19 cellular contexts compared by ENCODE assay signal in the genomic region with DNA sequence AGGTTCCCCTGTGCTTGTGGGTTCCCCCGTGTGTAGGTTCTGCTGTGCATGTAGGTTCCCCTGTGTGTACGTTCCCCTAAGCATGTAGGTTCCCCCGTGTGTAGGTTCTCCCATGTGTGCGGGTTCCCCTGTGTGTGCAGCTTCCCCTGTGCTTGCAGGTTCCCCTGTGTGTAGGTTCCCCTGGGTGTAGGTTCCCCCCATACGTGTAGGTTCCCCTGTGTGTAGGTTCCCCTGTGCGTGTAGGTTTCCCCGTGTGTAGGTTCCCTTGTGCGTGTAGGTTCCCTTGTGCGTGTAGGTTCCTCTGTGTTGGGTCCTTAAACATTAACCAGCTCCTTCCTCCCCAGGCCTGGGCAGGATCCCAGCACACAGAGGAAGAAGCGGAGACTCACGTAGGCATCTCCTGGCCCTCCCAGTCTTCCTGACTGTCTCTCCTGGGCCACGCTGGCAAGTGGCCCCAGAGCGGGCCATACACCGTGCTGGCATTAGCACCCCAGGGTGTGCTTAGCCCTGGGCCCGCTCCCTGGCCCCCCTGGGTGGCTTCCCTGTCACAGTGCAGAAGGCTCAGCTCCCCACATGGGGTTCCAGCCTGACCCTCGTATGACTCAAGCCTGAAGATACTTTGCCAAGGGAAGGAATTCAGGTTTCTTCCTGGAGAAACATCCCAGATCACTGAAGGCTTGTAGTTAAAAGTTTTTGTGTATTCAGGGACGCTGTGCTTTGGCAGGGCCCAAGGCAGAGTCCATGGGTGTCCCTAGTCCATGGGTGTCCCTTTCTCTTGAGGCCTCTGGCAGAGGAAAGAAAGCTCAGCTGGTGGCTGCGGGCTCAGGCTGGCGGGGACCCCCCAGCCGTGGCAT. TPM values are rescaled to one million over a fixed set of nuclear protein-coding genes. Genes with fewer than 3 reads are reported as not detected.
DNase-seq lines count a peak whose midpoint lies in the region; ATAC-seq, FAIRE-seq and TF ChIP-seq lines count a peak whose summit lies in the region.
"Had no signal": no experiment of that assay in that cellular context is flagged by ENCODE, and none has a peak within 500 bp of the region (broad histone marks: within the 10 kb centered on the region; RNA-seq: fewer than 3 reads in every experiment).

No MANE protein-coding gene starts in this region.

- ATAC-seq in heart right ventricle (no peak), HepG2 (peak; percentile 15), GM19452 (IDR thresholded peaks at IDR 0.05; ENCODE audit: unreplicated experiment) (no peak)
- ATAC-seq: effector memory CD8-positive, alpha-beta T cell; HCT116; stimulated activated memory B cell treated with anti-CD40 and anti-IgM and Interleukin-4, amounts not matched to agents 10 μg/mL and 1 μg/mL and 100 μg/mL, for 72 hours had no signal

- no peaks in the 10 kb centered on the region for H4K20me1 ChIP-seq in HepG2 (ENCODE audit: insufficient read depth, low read length)

- H3K9me3 ChIP-seq in heart right ventricle (no peaks in the 10 kb centered on the region), HepG2 (ENCODE audit: low read length) (no peaks in the 10 kb centered on the region), transverse colon (no peaks in the 10 kb centered on the region)

- TF ChIP-seq EP300 in HepG2 (IDR thresholded peaks at IDR 0.05; ENCODE audit: low read depth in 2 of 2, low read length in 2 of 2), result no peak
- no peak for TF ChIP-seq EP300 in HepG2 (CRISPR knock-in tag; IDR thresholded peaks at IDR 0.05; ENCODE audit: borderline replicate concordance)
- no peak for TF ChIP-seq EP300 in transverse colon (IDR thresholded peaks at IDR 0.05; ENCODE audit: low read depth)

- TF ChIP-seq POLR2A in HepG2 (IDR thresholded peaks at IDR 0.05; ENCODE audit: insufficient read depth in 1 of 2, low read depth in 2 of 2, low read length in 2 of 2), result no peak
- no peak for TF ChIP-seq POLR2A in transverse colon (IDR thresholded peaks at IDR 0.05)

- 70 to 71% methylated on average over 20 of the region's 20 CpGs for WGBS in heart right ventricle, 2 donors
- WGBS in HepG2 (ENCODE audit: low lambda C conversion rate), result 44% methylated on average over 8 of the region's 20 CpGs
- 69 to 80% methylated on average over 2 to 20 of the region's 20 CpGs for WGBS in transverse colon (ENCODE audit: low coverage in 1 of 2), 2 donors

- CTCF ChIA-PET in HepG2 (lab: Yijun Ruan, JAX; ENCODE audit: low intra/inter-chr PET ratio, low total read pairs), result no interaction called here

- in situ Hi-C loops in HepG2 (cut with HindIII; ENCODE audit: extremely low pct_ligation_motif_present, low pct_unique_long_range_greater_than_20kb) (no loop called here), transverse colon (cut with MboI; ENCODE audit: low pct_ligation_motif_present in 1 of 4, low pct_unique_long_range_greater_than_20kb in 1 of 4, low sequenced_read_pairs in 3 of 4) (no loop called here)

- BruUV-seq in HepG2 (replicated peaks; lab: Mats Ljungman, UMichigan), result no TSS peak

- H3K36me3 ChIP-seq in heart right ventricle (no peaks in the 10 kb centered on the region), bronchial epithelial cell (ENCODE audit: control insufficient read depth, insufficient read depth, low read length) (no peaks in the 10 kb centered on the region), HepG2 (replicated peaks in 1 of 2; ENCODE audit: control insufficient read depth in 1 of 2, insufficient read depth in 2 of 2, low read length in 2 of 2) (no peaks in the 10 kb centered on the region; a peak in 1 of 5 replicates), transverse colon (no peaks in the 10 kb centered on the region)

- DNase-seq in heart right ventricle (no peak), cardiac septum (ENCODE audit: low spot score) (no peak), bronchial epithelial cell (ENCODE audit: low read depth) (no peak), HepG2 (ENCODE audit: low spot score) (no peak), transverse colon (peak; percentile 44), HuH-7 (ENCODE audit: low spot score) (no peak), NCI-H2227 treated with DMSO at 0.1 percent for 48 hours (lab: John Stamatoyannopoulos, UW) (no peak)
- DNase-seq: activated CD8-positive, alpha-beta memory T cell treated with anti-CD3 and anti-CD28 coated beads, Interleukin-2, amount 50 U/mL, for 48 hours; activated naive CD4-positive, alpha-beta T cell; effector memory CD8-positive, alpha-beta T cell; KG1; NCI-H1105 treated with DMSO at 0.1 percent for 48 hours; NCI-H345; SHP77; small intestine had no signal

- H3K4me3 ChIP-seq in heart right ventricle (no peak overlapping the region), bronchial epithelial cell (ENCODE audit: low read depth, low read length) (no peak overlapping the region), HepG2 (replicated peaks in 1 of 3; ENCODE audit: insufficient read depth in 1 of 3, low read depth in 2 of 3, low read length in 3 of 3) (peak overlapping the region in 1 of 3 experiments; percentile 18; a peak in 1 of 6 replicates), transverse colon (no peak overlapping the region)

- H3K9ac ChIP-seq in HepG2 (ENCODE audit: insufficient read depth, low read depth, low read length), result 0 out of 2 replicates have a peak overlapping the region, but pooled peaks have one; percentile 23

- FAIRE-seq in bronchial epithelial cell (lab: Jason Lieb, UNC), result peak; percentile 66
- no peak for FAIRE-seq in HepG2 (lab: Jason Lieb, UNC)
- FAIRE-seq: G401.6, small intestine had no signal

- H2AFZ ChIP-seq in HepG2 (ENCODE audit: low read length), result no peak overlapping the region

- TF ChIP-seq CTCF in heart right ventricle (IDR thresholded peaks at IDR 0.05) (no peak), bronchial epithelial cell (IDR thresholded peaks at IDR 0.05; ENCODE audit: insufficient read depth, low read length, severe bottlenecking) (no peak), HepG2 (CRISPR knock-in tag; IDR thresholded peaks at IDR 0.05) (no peak), transverse colon (IDR thresholded peaks at IDR 0.05) (no peak)

- H3K27me3 ChIP-seq in heart right ventricle (no peaks in the 10 kb centered on the region), bronchial epithelial cell (ENCODE audit: control insufficient read depth, insufficient read depth, low read length) (no peaks in the 10 kb centered on the region), HepG2 (ENCODE audit: control insufficient read depth in 1 of 2, insufficient read depth in 2 of 2, low read length in 2 of 2) (no peaks in the 10 kb centered on the region), transverse colon (no peaks in the 10 kb centered on the region)

- peak overlapping the region; percentile 44; the same call in 1 of the 2 replicates for H3K4me2 ChIP-seq in HepG2 (ENCODE audit: low read depth, low read length)

- H3K79me2 ChIP-seq in HepG2 (ENCODE audit: insufficient read depth, low read length), result peaks cover 4% of the 10 kb centered on the region

- TF ChIP-seq RAD21 in HepG2 (CRISPR knock-in tag; IDR thresholded peaks at IDR 0.05), result no peak

- H3K4me1 ChIP-seq in heart right ventricle (peaks cover 52 to 76% (median 72%) of the 10 kb centered on the region in 9 donors), HepG2 (ENCODE audit: insufficient read depth, low read length) (peaks cover 55% of the 10 kb centered on the region), transverse colon (peaks cover 18 to 50% (median 32%) of the 10 kb centered on the region in 4 donors)

- POLR2A ChIA-PET in HepG2 (lab: Yijun Ruan, JAX), result interaction anchor here (1.0 kb wide), 2 partner anchors 8 to 54 kb away, joined by 3 to 4 read pairs; no protein-coding TSS in a partner anchor

- intact Hi-C loops in heart right ventricle (cut with DNase I), result no loop called here
- intact Hi-C loops in cardiac septum (cut with DNase I), result no loop called here
- intact Hi-C loops in HepG2 (cut with micrococcal nuclease; ENCODE audit: unreplicated experiment), result no loop called here
- intact Hi-C loops in transverse colon (cut with DNase I; ENCODE audit: low total_unique reads), result no loop called here

- peak overlapping the region in 9 of 10 donors; percentile 20 to 87 (median 80) for H3K27ac ChIP-seq in heart right ventricle
- peak overlapping the region; percentile 55 for H3K27ac ChIP-seq in HepG2 (ENCODE audit: extremely low read length, insufficient read depth, low read length)
- H3K27ac ChIP-seq in transverse colon, result peak overlapping the region; percentile 46 to 60 (median 58)

RNA-seq across cellular contexts. Expression of a gene that starts 2.7 kb away (rescaled TPM):
- total RNA-seq in heart right ventricle (100 to 1,000 TPM in 3 of 10 donors, 10 to 100 TPM in 7; 53.9 to 143 (median 71.0) TPM), cardiac septum (64.8 TPM), bronchial epithelial cell (16.8 and 27.3 TPM in 2 replicates), HepG2 (2016; rRNA removed; fragmentation: Illumina TruSeq; extraction: Trizol) (12.9 and 15.7 TPM in 2 replicates), transverse colon (100 to 1,000 TPM; 146 to 981 (median 258) TPM)
- polyA plus RNA-seq in heart right ventricle (10 to 100 TPM; 29.3 to 33.3 TPM), HepG2 (2011; rRNA removed) (15.2 and 16.8 TPM in 2 replicates)
- 14.1 and 16.3 TPM in 2 replicates for total RNA-seq in HepG2 (2016; cell fraction: cytosol; rRNA removed; fragmentation: Illumina TruSeq; extraction: Trizol; ENCODE audit: low read depth)
- 6.4 and 16.5 TPM in 2 replicates for total RNA-seq in HepG2 (2016; cell fraction: insoluble cytoplasmic fraction; rRNA removed; fragmentation: Illumina TruSeq; extraction: Trizol)
- total RNA-seq in HepG2 (2016; cell fraction: membrane; rRNA removed; fragmentation: Illumina TruSeq; extraction: Trizol), result 12.4 and 12.8 TPM in 2 replicates
- 23.1 and 33.6 TPM in 2 replicates for total RNA-seq in HepG2 (2016; cell fraction: nucleus; rRNA removed; fragmentation: Illumina TruSeq; extraction: Trizol)
- polyA plus RNA-seq in HepG2 (2011; cell fraction: cytosol; rRNA removed), result 9.6 and 13.3 TPM in 2 replicates
- 31.6 and 32.7 TPM in 2 replicates for polyA plus RNA-seq in HepG2 (2011; cell fraction: nucleus; rRNA removed)
- polyA plus RNA-seq in HepG2 (2012), result 11.1 and 12.7 TPM in 2 replicates
- 2.2 and 2.8 TPM in 2 replicates for polyA plus RNA-seq in HepG2 (2016; cell fraction: cytosol; fragmentation: Illumina TruSeq; extraction: Trizol; ENCODE audit: low read depth)
- polyA plus RNA-seq in HepG2 (2016; cell fraction: insoluble cytoplasmic fraction; fragmentation: Illumina TruSeq; extraction: Trizol; ENCODE audit: low read depth), result 5.3 and 6.3 TPM in 2 replicates
- polyA plus RNA-seq in HepG2 (2016; cell fraction: membrane; fragmentation: Illumina TruSeq; extraction: Trizol; ENCODE audit: low read depth), result 4.4 and 6.1 TPM in 2 replicates
- 20.4 and 22.4 TPM in 2 replicates for polyA plus RNA-seq in HepG2 (2016; cell fraction: nucleus; fragmentation: Illumina TruSeq; extraction: Trizol; ENCODE audit: insufficient read depth, low read depth)
- polyA minus RNA-seq in HepG2 (2011; rRNA and poly(A)+ RNA removed; ENCODE audit: low replicate concordance), result 27.9 and 38.7 TPM in 2 replicates
- 10.0 and 13.9 TPM in 2 replicates for polyA minus RNA-seq in HepG2 (2011; cell fraction: cytosol; rRNA and poly(A)+ RNA removed)
- 18.5 and 30.2 TPM in 2 replicates for polyA minus RNA-seq in HepG2 (2011; cell fraction: nucleus; rRNA and poly(A)+ RNA removed)
